In the genomic region with DNA sequence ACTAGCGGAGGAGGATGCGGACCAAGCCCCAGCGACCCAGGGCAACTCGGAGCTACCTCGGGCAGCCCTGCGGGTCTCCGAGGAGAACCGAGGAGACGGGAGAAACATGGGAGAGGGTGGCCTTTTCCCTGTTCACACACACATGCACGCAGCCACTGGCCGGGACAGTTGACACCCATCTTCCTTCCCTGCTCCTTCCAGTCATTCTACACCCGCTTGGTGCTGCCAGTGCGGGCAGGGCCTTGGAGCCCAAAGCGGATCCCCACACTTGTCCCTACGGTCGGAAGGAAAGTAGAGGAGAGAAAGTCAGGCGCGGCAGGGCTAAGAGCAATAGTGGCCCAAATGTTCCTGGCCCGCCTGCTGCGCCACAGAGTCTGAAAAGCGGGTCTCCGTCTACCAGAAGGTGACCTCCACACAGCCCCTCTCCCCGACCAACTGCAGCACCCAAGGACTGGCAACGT, we compare ENCODE assay signal across 8 cellular contexts. TPM values are rescaled to one million over a fixed set of nuclear protein-coding genes. Genes with fewer than 3 reads are reported as not detected.
A peak's percentile ranks its signal among the peaks of the same experiment; 100 is the strongest.
DNase-seq lines count a peak whose midpoint lies in the region; ATAC-seq, FAIRE-seq and TF ChIP-seq lines count a peak whose summit lies in the region.

No MANE protein-coding gene starts in this region.

- peaks cover 32% of the 10 kb centered on the region for H3K4me1 ChIP-seq in lower lobe of right lung
- H3K4me1 ChIP-seq in upper lobe of right lung: peaks cover 17% of the 10 kb centered on the region

- H3K36me3 ChIP-seq in lower lobe of right lung (no peaks in the 10 kb centered on the region), upper lobe of right lung (no peaks in the 10 kb centered on the region)

- H3K27ac ChIP-seq in lower lobe of right lung: peak overlapping the region; percentile 93
- H3K27ac ChIP-seq in upper lobe of right lung: peak overlapping the region; percentile 92

- DNase-seq in GM12892 (ENCODE audit: insufficient read length): peak; percentile 24
- peak; percentile 6 for DNase-seq in NCI-H460 (ENCODE audit: extremely low read depth, low read depth)
- DNase-seq in cerebellar cortex (ENCODE audit: low spot score): peak; percentile 44
- no peak for DNase-seq in lower lobe of right lung
- DNase-seq in upper lobe of right lung: no peak
- no peak for DNase-seq in frontal cortex (ENCODE audit: low spot score in 2 of 2)
- no peak for DNase-seq in SW 1271 (lab: John Stamatoyannopoulos, UW)

- ATAC-seq in lower lobe of right lung (peak; percentile 1), upper lobe of right lung (peak; percentile 0), HG03354 (IDR thresholded peaks at IDR 0.05; ENCODE audit: poor library complexity, severe bottlenecking, unreplicated experiment) (no peak)

- H3K4me3 ChIP-seq in lower lobe of right lung (peak overlapping the region; percentile 87), upper lobe of right lung (peak overlapping the region; percentile 73)

- no peak for TF ChIP-seq POLR2A in GM12892 (IDR thresholded peaks at IDR 0.05; ENCODE audit: low read depth, low read length)

- H3K27me3 ChIP-seq in lower lobe of right lung (ENCODE audit: low read depth) (no peaks in the 10 kb centered on the region), upper lobe of right lung (no peaks in the 10 kb centered on the region)

- TF ChIP-seq CTCF in lower lobe of right lung (IDR thresholded peaks at IDR 0.05): no peak
- TF ChIP-seq CTCF in upper lobe of right lung (IDR thresholded peaks at IDR 0.05): no peak

- no peak for FAIRE-seq in GM12892 (lab: Jason Lieb, UNC)
- FAIRE-seq in frontal cortex (lab: Jason Lieb, UNC): no peak

- intact Hi-C loops in lower lobe of right lung (cut with DNase I): no loop called here
- intact Hi-C loops in upper lobe of right lung (cut with DNase I): no loop called here

- no peaks in the 10 kb centered on the region for H3K9me3 ChIP-seq in lower lobe of right lung
- H3K9me3 ChIP-seq in upper lobe of right lung: no peaks in the 10 kb centered on the region

RNA-seq across cellular contexts. Expression of gene PPP3CA, which starts 1.1 kb away (rescaled TPM):
- polyA plus RNA-seq in GM12892 (2012; ENCODE audit: missing spikeins): 3.3 TPM
- total RNA-seq in NCI-H460 (2014; rRNA removed; shearing (Covaris generic)): 15.7 and 16.5 TPM in 2 replicates
- 9.9 and 13.0 TPM in 2 replicates for polyA plus RNA-seq in NCI-H460 (2014; cell fraction: nucleus; rRNA removed)
- total RNA-seq in lower lobe of right lung (50.2 TPM), upper lobe of right lung (48.0 TPM), frontal cortex (196 TPM)

Comparison
In these comparisons a context has a peak if more than half of its experiments do, and no peak if none do; other contexts are left out.
1. DNase-seq: peak in GM12892 (single experiment), NCI-H460 (single experiment) and cerebellar cortex (single experiment); none in lower lobe of right lung (single experiment), upper lobe of right lung (single experiment), frontal cortex (0 of 2) and SW 1271 (0 of 2).